In genomic region chr12:50549885-50550284, GRCh38 we compare ENCODE assay signal across 22 cellular contexts. TPM values are rescaled to one million over a fixed set of nuclear protein-coding genes. Genes with fewer than 3 reads are reported as not detected.
DNase-seq lines count a peak whose midpoint lies in the region; ATAC-seq and TF ChIP-seq lines count a peak whose summit lies in the region.
"Had no signal": no experiment of that assay in that cellular context is flagged by ENCODE, and none has a peak within 500 bp of the region (broad histone marks: within the 10 kb centered on the region; RNA-seq: fewer than 3 reads in every experiment).

No MANE protein-coding gene starts in this region.

- H3K9me3 ChIP-seq in body of pancreas (no peaks in the 10 kb centered on the region), mesenchymal stem cell (ENCODE audit: control insufficient read depth, low read length) (no peaks in the 10 kb centered on the region), uterus (no peaks in the 10 kb centered on the region), T-helper 17 cell (ENCODE audit: control insufficient read depth, low read length, poor library complexity, severe bottlenecking) (no peaks in the 10 kb centered on the region)
- H3K9me3 ChIP-seq: left lung, right atrium auricular region, upper lobe of left lung had no signal

- WGBS in body of pancreas, 2 donors: 83 to 87% methylated on average over 4 of the region's 4 CpGs
- 96% methylated on average over 4 of the region's 4 CpGs for WGBS in mesenchymal stem cell

- no peak for ATAC-seq in body of pancreas
- ATAC-seq in T-helper 17 cell: no peak
- ATAC-seq in HG02981 (IDR thresholded peaks at IDR 0.05; ENCODE audit: unreplicated experiment): no peak
- ATAC-seq in GM18511 (IDR thresholded peaks at IDR 0.05; ENCODE audit: unreplicated experiment): no peak
- ATAC-seq: stimulated activated effector memory CD8-positive, alpha-beta T cell treated with anti-CD3 and anti-CD28 coated beads, Interleukin-12 subunit alpha, Interleukin-12 subunit beta, amount 100 ng/mL, for 72 hours had no signal

- H3K36me3 Mint-ChIP-seq in activated naive CD4-positive, alpha-beta T cell treated with anti-CD3 and anti-CD28 coated beads, Interleukin-2, amount 50 U/mL, for 24 hours: peaks cover 13% of the 10 kb centered on the region
- peaks cover 19% of the 10 kb centered on the region for H3K36me3 Mint-ChIP-seq in activated naive CD4-positive, alpha-beta T cell treated with anti-CD3 and anti-CD28 coated beads, Interleukin-2, amount 10 ng/mL, durations not matched to agents 7 days and 5 days
- peaks cover 3% of the 10 kb centered on the region for H3K36me3 Mint-ChIP-seq in T-helper 17 cell (ENCODE audit: low read depth)
- H3K36me3 Mint-ChIP-seq: stimulated activated effector memory CD8-positive, alpha-beta T cell treated with anti-CD3 and anti-CD28 coated beads, Interleukin-12 subunit alpha, Interleukin-12 subunit beta, amount 100 ng/mL, for 72 hours had no signal

- no peak overlapping the region for H3K4me2 ChIP-seq in mesenchymal stem cell (ENCODE audit: low read length, poor library complexity, severe bottlenecking)

- peak overlapping the region; percentile 74 for H3K9ac ChIP-seq in mesenchymal stem cell (ENCODE audit: low read length)

- no peak overlapping the region for H4K91ac ChIP-seq in mesenchymal stem cell (ENCODE audit: low read length)

- peak overlapping the region; percentile 59 for H3K27ac Mint-ChIP-seq in activated naive CD4-positive, alpha-beta T cell treated with anti-CD3 and anti-CD28 coated beads, Interleukin-2, amount 50 U/mL, for 24 hours
- H3K27ac Mint-ChIP-seq in activated naive CD4-positive, alpha-beta T cell treated with anti-CD3 and anti-CD28 coated beads, Interleukin-2, amount 10 ng/mL, durations not matched to agents 7 days and 5 days: no peak overlapping the region
- H3K27ac Mint-ChIP-seq in T-helper 17 cell: no peak overlapping the region
- H3K27ac Mint-ChIP-seq: activated CD4-positive, alpha-beta T cell treated with anti-CD3 and anti-CD28 coated beads, Interleukin-2, amount 10 ng/mL, durations not matched to agents 7 days and 5 days; stimulated activated effector memory CD8-positive, alpha-beta T cell treated with anti-CD3 and anti-CD28 coated beads, Interleukin-12 subunit alpha, Interleukin-12 subunit beta, amount 100 ng/mL, for 72 hours had no signal

- H3K27ac ChIP-seq in body of pancreas: peak overlapping the region in 3 of 4 donors; percentile 2 to 86 (median 38)
- no peak overlapping the region for H3K27ac ChIP-seq in mesenchymal stem cell (ENCODE audit: low read length, poor library complexity, severe bottlenecking)
- peak overlapping the region; percentile 48 to 57 for H3K27ac ChIP-seq in uterus

- H3K23ac ChIP-seq in mesenchymal stem cell (ENCODE audit: low read length in 2 of 2): no peak overlapping the region

- no peaks in the 10 kb centered on the region for H3K27me3 Mint-ChIP-seq in activated naive CD4-positive, alpha-beta T cell treated with anti-CD3 and anti-CD28 coated beads, Interleukin-2, amount 50 U/mL, for 24 hours
- no peaks in the 10 kb centered on the region for H3K27me3 Mint-ChIP-seq in activated naive CD4-positive, alpha-beta T cell treated with anti-CD3 and anti-CD28 coated beads, Interleukin-2, amount 10 ng/mL, durations not matched to agents 7 days and 5 days
- H3K27me3 Mint-ChIP-seq in T-helper 17 cell: no peaks in the 10 kb centered on the region
- H3K27me3 Mint-ChIP-seq: activated CD4-positive, alpha-beta T cell treated with anti-CD3 and anti-CD28 coated beads, Interleukin-2, amount 10 ng/mL, durations not matched to agents 7 days and 5 days had no signal

- H3K4me3 ChIP-seq in body of pancreas (no peak overlapping the region), mesenchymal stem cell (ENCODE audit: insufficient read depth in 1 of 2, low read depth in 1 of 2, low read length in 2 of 2) (no peak overlapping the region), uterus (no peak overlapping the region)
- H3K4me3 ChIP-seq: left lung, right atrium auricular region, upper lobe of left lung had no signal

- intact Hi-C loops in body of pancreas (cut with DNase I): no loop called here
- intact Hi-C loops in uterus (cut with DNase I; ENCODE audit: low total_unique reads): no loop called here

- H2BK15ac ChIP-seq in mesenchymal stem cell (ENCODE audit: low read depth, poor library complexity, severe bottlenecking): no peak overlapping the region

- TF ChIP-seq POLR2A in body of pancreas (IDR thresholded peaks at IDR 0.05) (no peak), uterus (IDR thresholded peaks at IDR 0.05) (no peak)

- H3K4me1 Mint-ChIP-seq in activated naive CD4-positive, alpha-beta T cell treated with anti-CD3 and anti-CD28 coated beads, Interleukin-2, amount 50 U/mL, for 24 hours: peaks cover 51% of the 10 kb centered on the region
- peaks cover 11% of the 10 kb centered on the region for H3K4me1 Mint-ChIP-seq in activated naive CD4-positive, alpha-beta T cell treated with anti-CD3 and anti-CD28 coated beads, Interleukin-2, amount 10 ng/mL, durations not matched to agents 7 days and 5 days
- peaks cover 18% of the 10 kb centered on the region for H3K4me1 Mint-ChIP-seq in T-helper 17 cell

- TF ChIP-seq CTCF in body of pancreas (IDR thresholded peaks at IDR 0.05): no peak
- no peak for TF ChIP-seq CTCF in uterus (IDR thresholded peaks at IDR 0.05)

- H3K27me3 ChIP-seq in body of pancreas (no peaks in the 10 kb centered on the region), mesenchymal stem cell (ENCODE audit: control insufficient read depth in 1 of 2, insufficient read depth in 1 of 2, low read length in 2 of 2) (no peaks in the 10 kb centered on the region), uterus (no peaks in the 10 kb centered on the region)
- H3K27me3 ChIP-seq: left lung, right atrium auricular region, upper lobe of left lung had no signal

- peaks cover 24% of the 10 kb centered on the region for H3K79me1 ChIP-seq in mesenchymal stem cell (replicated peaks; ENCODE audit: low read length, poor library complexity, severe bottlenecking)

- H2AFZ ChIP-seq in mesenchymal stem cell (ENCODE audit: low read depth, low read length): no peak overlapping the region

- no peak overlapping the region for H2AK5ac ChIP-seq in mesenchymal stem cell (ENCODE audit: low read length, severe bottlenecking)

- peaks cover 59% of the 10 kb centered on the region for H3K4me1 ChIP-seq in body of pancreas
- H3K4me1 ChIP-seq in mesenchymal stem cell (ENCODE audit: control insufficient read depth, insufficient read depth, low read depth, low read length): peaks cover 3% of the 10 kb centered on the region
- peaks cover 0 to 7% of the 10 kb centered on the region in 2 donors for H3K4me1 ChIP-seq in uterus

- no peak overlapping the region for H3K4ac ChIP-seq in mesenchymal stem cell (ENCODE audit: low read depth in 1 of 2, low read length in 2 of 2)

- H2BK5ac ChIP-seq in mesenchymal stem cell (ENCODE audit: low read depth, low read length, poor library complexity, severe bottlenecking): no peak overlapping the region

- H3K14ac ChIP-seq in mesenchymal stem cell (ENCODE audit: low read length in 2 of 2): no peak overlapping the region

- no peaks in the 10 kb centered on the region for H3K9me3 Mint-ChIP-seq in activated naive CD4-positive, alpha-beta T cell treated with anti-CD3 and anti-CD28 coated beads, Interleukin-2, amount 50 U/mL, for 24 hours
- H3K9me3 Mint-ChIP-seq in activated naive CD4-positive, alpha-beta T cell treated with anti-CD3 and anti-CD28 coated beads, Interleukin-2, amount 10 ng/mL, durations not matched to agents 7 days and 5 days: no peaks in the 10 kb centered on the region
- H3K9me3 Mint-ChIP-seq: activated CD4-positive, alpha-beta T cell treated with anti-CD3 and anti-CD28 coated beads, Interleukin-2, amount 10 ng/mL, durations not matched to agents 7 days and 5 days; stimulated activated effector memory CD8-positive, alpha-beta T cell treated with anti-CD3 and anti-CD28 coated beads, Interleukin-12 subunit alpha, Interleukin-12 subunit beta, amount 100 ng/mL, for 72 hours had no signal

- no peak overlapping the region for H3K18ac ChIP-seq in mesenchymal stem cell (ENCODE audit: low read depth in 1 of 2, low read length in 2 of 2)

- H3K36me3 ChIP-seq in body of pancreas (replicated peaks in 1 of 2; ENCODE audit: insufficient read depth in 1 of 2, low read depth in 2 of 2) (no peaks in the 10 kb centered on the region), mesenchymal stem cell (ENCODE audit: control insufficient read depth in 1 of 2, insufficient read depth in 2 of 2, low read depth in 1 of 2, low read length in 2 of 2) (no peaks in the 10 kb centered on the region), uterus (no peaks in the 10 kb centered on the region)
- H3K36me3 ChIP-seq: left lung, right atrium auricular region, upper lobe of left lung had no signal

- DNase-seq in activated naive CD4-positive, alpha-beta T cell treated with anti-CD3 and anti-CD28 coated beads, Interleukin-2, amount 10 ng/mL, durations not matched to agents 7 days and 5 days: no peak
- DNase-seq in body of pancreas: no peak
- DNase-seq in mesenchymal stem cell: no peak
- DNase-seq in uterus: no peak
- DNase-seq in T-helper 17 cell: no peak
- DNase-seq: activated CD4-positive, alpha-beta T cell treated with anti-CD3 and anti-CD28 coated beads, Interleukin-2, amount 10 ng/mL, durations not matched to agents 7 days and 5 days; activated CD8-positive, alpha-beta memory T cell treated with anti-CD3 and anti-CD28 coated beads, Interleukin-2, amount 50 U/mL, for 48 hours; activated gamma-delta T cell treated with Interleukin-2 at 50 U/mL for 16 hours; C1 segment of cervical spinal cord; effector CD4-positive, alpha-beta T cell; GDM1; IMR-90; left lung; NCI-H1694; NCI-H446 treated with DMSO at 0.1 percent for 48 hours; NK-92 treated with Interleukin-12 subunit alpha and Interleukin-12 subunit beta, amount 100 ng/mL, for 24 hours had no signal

- no peak overlapping the region for H2BK120ac ChIP-seq in mesenchymal stem cell (ENCODE audit: low read depth, low read length)

- H2BK12ac ChIP-seq in mesenchymal stem cell (ENCODE audit: low read length in 2 of 2): no peak overlapping the region

- CTCF ChIA-PET in activated naive CD4-positive, alpha-beta T cell treated with anti-CD3 and anti-CD28 coated beads, Interleukin-2, amount 10 ng/mL, durations not matched to agents 7 days and 5 days (lab: Charles Lee): interaction anchor here (0.9 kb wide), 1 partner anchor 10 kb away, joined by 4 read pairs; no protein-coding TSS in a partner anchor

- no peak overlapping the region for H3K4me3 Mint-ChIP-seq in activated naive CD4-positive, alpha-beta T cell treated with anti-CD3 and anti-CD28 coated beads, Interleukin-2, amount 50 U/mL, for 24 hours
- H3K4me3 Mint-ChIP-seq in activated naive CD4-positive, alpha-beta T cell treated with anti-CD3 and anti-CD28 coated beads, Interleukin-2, amount 10 ng/mL, durations not matched to agents 7 days and 5 days: no peak overlapping the region
- no peak overlapping the region for H3K4me3 Mint-ChIP-seq in T-helper 17 cell
- H3K4me3 Mint-ChIP-seq: activated CD4-positive, alpha-beta T cell treated with anti-CD3 and anti-CD28 coated beads, Interleukin-2, amount 10 ng/mL, durations not matched to agents 7 days and 5 days; stimulated activated effector memory CD8-positive, alpha-beta T cell treated with anti-CD3 and anti-CD28 coated beads, Interleukin-12 subunit alpha, Interleukin-12 subunit beta, amount 100 ng/mL, for 72 hours had no signal

- no peak overlapping the region for H4K8ac ChIP-seq in mesenchymal stem cell (ENCODE audit: low read length)

RNA-seq across cellular contexts. Expression of gene DIP2B, which starts 45.1 kb away (rescaled TPM):
- 10 to 100 TPM; 15.8 to 28.7 TPM for total RNA-seq in body of pancreas
- polyA plus RNA-seq in mesenchymal stem cell (2013, experiment 1 of 2): 8.0 TPM
- polyA plus RNA-seq in mesenchymal stem cell (2013, experiment 2 of 2): 7.7 TPM
- 10 to 100 TPM in 2 of 4 donors, 1 to 10 TPM in 2; 5.6 to 47.0 (median 14.9) TPM for total RNA-seq in uterus
- 10 to 100 TPM; 22.8 to 31.0 TPM for total RNA-seq in T-helper 17 cell
